Comparison of ENCODE assay signal across 17 cellular contexts in genomic region chr9:121034529-121034928, GRCh38. TPM values are rescaled to one million over a fixed set of nuclear protein-coding genes. Genes with fewer than 3 reads are reported as not detected.
DNase-seq lines count a peak whose midpoint lies in the region; ATAC-seq and TF ChIP-seq lines count a peak whose summit lies in the region.
"Had no signal": no experiment of that assay in that cellular context is flagged by ENCODE, and none has a peak within 500 bp of the region (broad histone marks: within the 10 kb centered on the region; RNA-seq: fewer than 3 reads in every experiment).

No MANE protein-coding gene starts in this region.

- no peaks in the 10 kb centered on the region for H3K9me2 ChIP-seq in Loucy (replicated peaks; ENCODE audit: low read depth, low read length)
- no peaks in the 10 kb centered on the region for H3K9me2 ChIP-seq in PC-3 (replicated peaks; ENCODE audit: low read length)

- H3K27me3 Mint-ChIP-seq in endodermal cell (ENCODE audit: insufficient read depth): peaks cover 4% of the 10 kb centered on the region
- H3K27me3 Mint-ChIP-seq: CD4-positive, alpha-beta memory T cell; IgD-negative memory B cell had no signal

- H3K4me3 ChIP-seq in Loucy (ENCODE audit: low read length, poor library complexity, severe bottlenecking) (no peak overlapping the region), PC-3 (ENCODE audit: low read length) (no peak overlapping the region), endodermal cell (ENCODE audit: low read length) (no peak overlapping the region)
- H3K4me3 ChIP-seq: GM23338 had no signal

- H3K4me1 Mint-ChIP-seq in endodermal cell: peaks cover 4% of the 10 kb centered on the region
- H3K4me1 Mint-ChIP-seq: CD4-positive, alpha-beta memory T cell; GM23338; IgD-negative memory B cell had no signal

- H3K27me3 ChIP-seq in Loucy (ENCODE audit: insufficient read depth, low read length, poor library complexity, severe bottlenecking): no peaks in the 10 kb centered on the region
- no peaks in the 10 kb centered on the region for H3K27me3 ChIP-seq in PC-3 (ENCODE audit: low read length)
- H3K27me3 ChIP-seq in endodermal cell (ENCODE audit: control insufficient read depth, insufficient read depth, low read length, poor library complexity, severe bottlenecking): no peaks in the 10 kb centered on the region

- H3K9me3 Mint-ChIP-seq in endodermal cell: no peaks in the 10 kb centered on the region
- H3K9me3 Mint-ChIP-seq: CD14-positive monocyte, GM23338, IgD-negative memory B cell had no signal

- H2AFZ ChIP-seq in Loucy (ENCODE audit: low read length): no peak overlapping the region
- no peak overlapping the region for H2AFZ ChIP-seq in PC-3 (ENCODE audit: low read length)
- H2AFZ ChIP-seq: GM23338 had no signal

- H3K9ac ChIP-seq in Loucy (ENCODE audit: low read depth, low read length, poor library complexity, severe bottlenecking) (no peak overlapping the region), PC-3 (ENCODE audit: low read length) (no peak overlapping the region), endodermal cell (ENCODE audit: extremely low read depth, low read length, poor library complexity, severe bottlenecking) (no peak overlapping the region)

- 0 out of 2 replicates have a peak, but pooled peaks have one; percentile 8 for TF ChIP-seq CTCF in C4-2B (conservative IDR thresholded peaks at IDR 0.05)
- TF ChIP-seq CTCF in Loucy (conservative IDR thresholded peaks at IDR 0.05; ENCODE audit: low read length): peak; percentile 36
- TF ChIP-seq CTCF in PC-3 (conservative IDR thresholded peaks at IDR 0.05; ENCODE audit: low read depth, low read length): 0 out of 2 replicates have a peak, but pooled peaks have one; percentile 12
- peak; percentile 31 for TF ChIP-seq CTCF in endodermal cell (conservative IDR thresholded peaks at IDR 0.05)

- H3K36me3 Mint-ChIP-seq in endodermal cell (ENCODE audit: low read depth): peaks cover 42% of the 10 kb centered on the region

- no peaks in the 10 kb centered on the region for H4K20me1 ChIP-seq in Loucy (ENCODE audit: insufficient read depth, low read length, poor library complexity, severe bottlenecking)
- no peaks in the 10 kb centered on the region for H4K20me1 ChIP-seq in PC-3 (ENCODE audit: low read length)

- peaks cover 3% of the 10 kb centered on the region for H3K4me1 ChIP-seq in Loucy (ENCODE audit: insufficient read depth, low read length, poor library complexity, severe bottlenecking)
- H3K4me1 ChIP-seq in PC-3 (ENCODE audit: insufficient read depth, low read length): peaks cover 10% of the 10 kb centered on the region; the same call in 1 of the 2 replicates
- peaks cover 4% of the 10 kb centered on the region for H3K4me1 ChIP-seq in endodermal cell (ENCODE audit: control insufficient read depth, insufficient read depth, low read length)

- WGBS in endodermal cell (ENCODE audit: insufficient coverage in 1 of 2, insufficient read length in 1 of 2), 2 experiments: 88% methylated on average over 2 of the region's 2 CpGs; no CpG with 5 or more reads in 1 of the 2 experiments

- in situ Hi-C loops in G401 (cut with HindIII; ENCODE audit: low sequenced_read_pairs): no loop called here

- no peaks in the 10 kb centered on the region for H3K79me2 ChIP-seq in Loucy (ENCODE audit: insufficient read depth, low read length)
- H3K79me2 ChIP-seq in PC-3 (ENCODE audit: low read length): no peaks in the 10 kb centered on the region

- H3K4me2 ChIP-seq in Loucy (ENCODE audit: low read depth, low read length, poor library complexity, severe bottlenecking) (no peak overlapping the region), PC-3 (ENCODE audit: low read length) (no peak overlapping the region)
- H3K4me2 ChIP-seq: GM23338 had no signal

- H3F3A ChIP-seq in Loucy (ENCODE audit: low read depth) (no peaks in the 10 kb centered on the region), PC-3 (ENCODE audit: low read length, unreplicated experiment) (no peaks in the 10 kb centered on the region)

- ATAC-seq in PC-3: no peak
- no peak for ATAC-seq in GM19035 (IDR thresholded peaks at IDR 0.05; ENCODE audit: unreplicated experiment)
- ATAC-seq: GM23338 had no signal

- H3K36me3 ChIP-seq in Loucy (ENCODE audit: insufficient read depth, low read length) (no peaks in the 10 kb centered on the region), PC-3 (ENCODE audit: low read depth, low read length) (no peaks in the 10 kb centered on the region), endodermal cell (ENCODE audit: control insufficient read depth, insufficient read depth, low read length) (peaks cover 45% of the 10 kb centered on the region)

- BruUV-seq in PC-3 (replicated peaks; lab: Mats Ljungman, UMichigan): no TSS peak

- H3K27ac Mint-ChIP-seq in endodermal cell: no peak overlapping the region
- H3K27ac Mint-ChIP-seq: CD14-positive monocyte; CD4-positive, alpha-beta memory T cell; GM23338 had no signal

- no peak overlapping the region for H3K27ac ChIP-seq in C4-2B
- no peak overlapping the region for H3K27ac ChIP-seq in PC-3 (ENCODE audit: low read length)
- H3K27ac ChIP-seq in endodermal cell (ENCODE audit: low read depth, low read length): no peak overlapping the region

- POLR2A ChIA-PET in PC-3 (lab: Charles Lee; ENCODE audit: unreplicated experiment): no interaction called here

- CTCF ChIA-PET in PC-3 (lab: Charles Lee): interaction anchor here (0.6 to 1.0 kb wide), 3 partner anchors 26 to 40 kb away, joined by 3 to 5 read pairs (median 3); no protein-coding TSS in a partner anchor

- DNase-seq in PC-3 (no peak), endodermal cell (no peak), dermis blood vessel endothelial cell (no peak), G401 (ENCODE audit: low spot score) (no peak)
- DNase-seq in activated effector memory CD4-positive, alpha-beta T cell treated with anti-CD3 and anti-CD28 coated beads, Interleukin-2, amount 50 U/mL, for 16 hours: no peak
- DNase-seq: AML-193; CD4-positive, alpha-beta memory T cell; DMS153; DMS79; H7; KBM-7 had no signal

- H3K9me3 ChIP-seq in Loucy (ENCODE audit: insufficient read depth, low read depth, low read length) (no peaks in the 10 kb centered on the region), PC-3 (ENCODE audit: low read length) (no peaks in the 10 kb centered on the region), endodermal cell (ENCODE audit: control insufficient read depth, low read length) (no peaks in the 10 kb centered on the region)

- no peak overlapping the region for H3K4me3 Mint-ChIP-seq in endodermal cell
- H3K4me3 Mint-ChIP-seq: CD14-positive monocyte; CD4-positive, alpha-beta memory T cell; GM23338; IgD-negative memory B cell had no signal

- intact Hi-C loops in PC-3 (cut with micrococcal nuclease): loop anchor here (2.0 kb wide), 1 partner anchor 26 kb away; no protein-coding TSS in a partner anchor

RNA-seq across cellular contexts. Expression of gene C5, which starts 15.5 kb away (rescaled TPM):
- total RNA-seq in PC-3 (2014; rRNA removed) (1.6 and 2.9 TPM in 2 replicates), endodermal cell (10 to 100 TPM; 59.5 to 96.6 TPM), dermis blood vessel endothelial cell (2.2 and 2.6 TPM in 2 replicates)
- 9.7 TPM for polyA plus RNA-seq in endodermal cell (2013, experiment 1 of 2)
- 10.1 TPM for polyA plus RNA-seq in endodermal cell (2013, experiment 2 of 2)
- total RNA-seq in G401 (2014; rRNA removed; shearing (Covaris generic)): 15.6 and 20.7 TPM in 2 replicates
- polyA plus RNA-seq: GM23338 had no signal

RNA-seq across cellular contexts. Expression of gene CNTRL, which starts 40.2 kb away (rescaled TPM):
- total RNA-seq in PC-3 (2014; rRNA removed) (6.0 and 7.9 TPM in 2 replicates), endodermal cell (10 to 100 TPM; 18.0 to 21.0 TPM), dermis blood vessel endothelial cell (15.1 and 22.0 TPM in 2 replicates)
- 23.7 TPM for polyA plus RNA-seq in endodermal cell (2013, experiment 1 of 2)
- 25.5 TPM for polyA plus RNA-seq in endodermal cell (2013, experiment 2 of 2)
- total RNA-seq in G401 (2014; rRNA removed; shearing (Covaris generic)): 4.4 and 9.6 TPM in 2 replicates
